ENCODE assay signal across 25 cellular contexts in the genomic region with DNA sequence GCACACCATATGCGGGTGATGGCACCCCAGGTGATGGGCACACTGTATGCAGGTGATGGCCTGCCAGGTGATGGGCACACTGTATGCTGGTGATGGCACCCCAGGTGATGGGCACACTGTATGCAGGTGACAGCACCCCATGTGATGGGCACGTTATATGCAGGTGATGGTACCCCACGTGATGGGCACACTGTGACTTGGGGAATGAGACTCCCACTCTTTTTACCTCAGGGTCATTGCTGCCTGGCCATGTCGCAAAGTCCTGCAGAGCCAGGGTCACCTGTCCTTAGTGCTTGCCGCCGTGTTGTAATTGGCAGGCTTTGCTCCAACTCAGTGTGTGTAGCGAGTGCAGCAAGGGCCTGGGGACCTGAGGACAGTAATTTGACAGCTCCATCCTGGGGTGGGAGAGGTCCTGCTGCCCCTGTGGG. TPM values are rescaled to one million over a fixed set of nuclear protein-coding genes. Genes with fewer than 3 reads are reported as not detected.
"Had no signal": no experiment of that assay in that cellular context is flagged by ENCODE, and none has a peak within 500 bp of the region (broad histone marks: within the 10 kb centered on the region; RNA-seq: fewer than 3 reads in every experiment).

No MANE protein-coding gene starts in this region.

- FAIRE-seq: K562 had no signal

- H3K4me1 ChIP-seq: adrenal gland had no signal

- H3K36me3 Mint-ChIP-seq: activated CD4-positive, alpha-beta memory T cell treated with anti-CD3 and anti-CD28 coated beads for 36 hours; activated naive CD8-positive, alpha-beta T cell treated with anti-CD3 and anti-CD28 coated beads, Interleukin-2, amount 10 ng/mL, durations not matched to agents 7 days and 5 days had no signal

- H3K9ac ChIP-seq: SK-N-SH had no signal

- H3K27me3 ChIP-seq: adrenal gland had no signal

- H3K4me1 Mint-ChIP-seq: activated CD4-positive, alpha-beta T cell treated with anti-CD3 and anti-CD28 coated beads, Interleukin-2, amount 10 ng/mL, durations not matched to agents 7 days and 5 days; activated naive CD8-positive, alpha-beta T cell treated with anti-CD3 and anti-CD28 coated beads, Interleukin-2, amount 10 ng/mL, durations not matched to agents 7 days and 5 days; central memory CD8-positive, alpha-beta T cell had no signal

- DNase-seq: activated CD4-positive, alpha-beta memory T cell treated with anti-CD3 and anti-CD28 coated beads for 36 hours; activated CD4-positive, alpha-beta T cell treated with anti-CD3 and anti-CD28 coated beads, Interleukin-2, amount 10 ng/mL, durations not matched to agents 7 days and 5 days; activated CD4-positive, CD25-positive, alpha-beta regulatory T cell; activated CD8-positive, alpha-beta memory T cell treated with anti-CD3 and anti-CD28 coated beads, Interleukin-2, amount 50 U/mL, for 4 hours; activated naive CD4-positive, alpha-beta T cell treated with anti-CD3 and anti-CD28 coated beads, Interleukin-2, amount 50 U/mL, for 16 hours; activated naive CD8-positive, alpha-beta T cell treated with anti-CD3 and anti-CD28 coated beads, Interleukin-2, amount 10 ng/mL, durations not matched to agents 7 days and 5 days; adrenal gland; anterior cingulate cortex; Karpas-422; NCI-H1105 treated with DMSO at 0.1 percent for 48 hours; NCI-H1436 treated with DMSO at 0.1 percent for 48 hours; NCI-H187; NCI-H2171; NCI-H2227 treated with DMSO at 0.1 percent for 48 hours; NCI-H526; NCI-H82; SK-N-SH; T-helper 1 cell had no signal

- H3K27ac Mint-ChIP-seq: activated CD4-positive, alpha-beta memory T cell treated with anti-CD3 and anti-CD28 coated beads for 36 hours; activated CD4-positive, alpha-beta T cell treated with anti-CD3 and anti-CD28 coated beads, Interleukin-2, amount 10 ng/mL, durations not matched to agents 7 days and 5 days; activated naive CD8-positive, alpha-beta T cell treated with anti-CD3 and anti-CD28 coated beads, Interleukin-2, amount 10 ng/mL, durations not matched to agents 7 days and 5 days had no signal

- H3K4me3 Mint-ChIP-seq: activated CD4-positive, alpha-beta memory T cell treated with anti-CD3 and anti-CD28 coated beads for 36 hours; activated CD4-positive, alpha-beta T cell treated with anti-CD3 and anti-CD28 coated beads, Interleukin-2, amount 10 ng/mL, durations not matched to agents 7 days and 5 days; activated naive CD8-positive, alpha-beta T cell treated with anti-CD3 and anti-CD28 coated beads, Interleukin-2, amount 10 ng/mL, durations not matched to agents 7 days and 5 days; central memory CD8-positive, alpha-beta T cell had no signal

- H3K9me3 Mint-ChIP-seq: activated CD4-positive, alpha-beta memory T cell treated with anti-CD3 and anti-CD28 coated beads for 36 hours; activated CD4-positive, alpha-beta T cell treated with anti-CD3 and anti-CD28 coated beads, Interleukin-2, amount 10 ng/mL, durations not matched to agents 7 days and 5 days; activated naive CD8-positive, alpha-beta T cell treated with anti-CD3 and anti-CD28 coated beads, Interleukin-2, amount 10 ng/mL, durations not matched to agents 7 days and 5 days; central memory CD8-positive, alpha-beta T cell had no signal

- H3K4me3 ChIP-seq: adrenal gland, K562 had no signal

- ATAC-seq: K562 had no signal

- H3K36me3 ChIP-seq: adrenal gland had no signal

- H3K9me3 ChIP-seq: SK-N-SH had no signal

- H3K27ac ChIP-seq: VCaP had no signal

RNA-seq across cellular contexts. Expression of a gene that starts 7.6 kb away (rescaled TPM):
- total RNA-seq: activated CD4-positive, alpha-beta memory T cell treated with anti-CD3 and anti-CD28 coated beads for 36 hours; activated CD4-positive, alpha-beta T cell treated with anti-CD3 and anti-CD28 coated beads, Interleukin-2, amount 10 ng/mL, durations not matched to agents 7 days and 5 days; activated naive CD8-positive, alpha-beta T cell treated with anti-CD3 and anti-CD28 coated beads, Interleukin-2, amount 10 ng/mL, durations not matched to agents 7 days and 5 days; adrenal gland; K562; NCI-H460; OCI-LY7; RPMI7951; T-helper 2 cell treated with Interferon-gamma antibody and Interleukin-4, amounts not matched to agents 100 ng/mL and 5 ng/mL, for 36 hours had no signal
- polyA plus RNA-seq: adrenal gland, K562, SK-N-SH had no signal

RNA-seq across cellular contexts. Expression of a gene that starts 7.8 kb away (rescaled TPM):
- total RNA-seq: activated CD4-positive, alpha-beta memory T cell treated with anti-CD3 and anti-CD28 coated beads for 36 hours; activated CD4-positive, alpha-beta T cell treated with anti-CD3 and anti-CD28 coated beads, Interleukin-2, amount 10 ng/mL, durations not matched to agents 7 days and 5 days; activated naive CD8-positive, alpha-beta T cell treated with anti-CD3 and anti-CD28 coated beads, Interleukin-2, amount 10 ng/mL, durations not matched to agents 7 days and 5 days; K562; OCI-LY7; RPMI7951; T-helper 2 cell treated with Interferon-gamma antibody and Interleukin-4, amounts not matched to agents 100 ng/mL and 5 ng/mL, for 36 hours had no signal
- polyA plus RNA-seq: K562, SK-N-SH had no signal

RNA-seq across cellular contexts. Expression of a gene that starts 40.6 kb away (rescaled TPM):
- total RNA-seq: OCI-LY7 had no signal
